Comparison of ENCODE assay signal across 27 cellular contexts in genomic region chr11:37072538-37072937, GRCh38.
DNase-seq lines count a peak whose midpoint lies in the region; ATAC-seq, FAIRE-seq and TF ChIP-seq lines count a peak whose summit lies in the region.
"Had no signal": no experiment of that assay in that cellular context is flagged by ENCODE, and none has a peak within 500 bp of the region (broad histone marks: within the 10 kb centered on the region; RNA-seq: fewer than 3 reads in every experiment).

No MANE protein-coding gene starts in this region.

- H3K27ac ChIP-seq in liver (ENCODE audit: low read depth in 1 of 2, low read length in 2 of 2), result no peak overlapping the region
- H3K27ac ChIP-seq in HepG2 (ENCODE audit: extremely low read length, insufficient read depth, low read length), result no peak overlapping the region
- H3K27ac ChIP-seq in hepatocyte, result no peak overlapping the region
- peak overlapping the region; percentile 9 for H3K27ac ChIP-seq in smooth muscle cell (ENCODE audit: low read depth)
- H3K27ac ChIP-seq: A549; BLaER1 treated with 17β-estradiol and CSF1 and Interleukin-3, amounts not matched to agents 10 nM and 100 nM had no signal

- ATAC-seq in HepG2, result no peak
- no peak for ATAC-seq in GM18867 (IDR thresholded peaks at IDR 0.05; ENCODE audit: unreplicated experiment)
- ATAC-seq: A549 had no signal

- TF ChIP-seq CTCF in liver (IDR thresholded peaks at IDR 0.05; ENCODE audit: low read depth, low read length, missing input control) (no peak), HepG2 (CRISPR knock-in tag; IDR thresholded peaks at IDR 0.05) (no peak), hepatocyte (IDR thresholded peaks at IDR 0.05; ENCODE audit: poor library complexity) (no peak), smooth muscle cell (IDR thresholded peaks at IDR 0.05; ENCODE audit: borderline replicate concordance, insufficient read depth, poor library complexity, severe bottlenecking) (no peak)

- no peaks in the 10 kb centered on the region for H3K27me3 ChIP-seq in liver (ENCODE audit: control insufficient read depth in 4 of 4, insufficient read depth in 4 of 4, low read length in 3 of 4)
- H3K27me3 ChIP-seq in HepG2 (ENCODE audit: control insufficient read depth in 1 of 2, insufficient read depth in 2 of 2, low read length in 2 of 2), result no peaks in the 10 kb centered on the region
- H3K27me3 ChIP-seq in hepatocyte, result no peaks in the 10 kb centered on the region
- H3K27me3 ChIP-seq in smooth muscle cell (ENCODE audit: low read depth), result no peaks in the 10 kb centered on the region
- H3K27me3 ChIP-seq: BE2C; BLaER1 treated with 17β-estradiol and CSF1 and Interleukin-3, amounts not matched to agents 10 nM and 100 nM had no signal

- BruUV-seq in HepG2 (replicated peaks; lab: Mats Ljungman, UMichigan), result no TSS peak

- 28% methylated on average over 1 of the region's 1 CpG for WGBS in liver
- WGBS in HepG2 (ENCODE audit: low lambda C conversion rate), result 0% methylated on average over 1 of the region's 1 CpG
- 34% methylated on average over 1 of the region's 1 CpG for WGBS in hepatocyte (ENCODE audit: low lambda C conversion rate, missing lambda C conversion rate)
- WGBS in smooth muscle cell (ENCODE audit: low lambda C conversion rate), result 19% methylated on average over 1 of the region's 1 CpG

- POLR2A ChIA-PET in HepG2 (lab: Yijun Ruan, JAX), result no interaction called here

- in situ Hi-C loops in HepG2 (cut with HindIII; ENCODE audit: extremely low pct_ligation_motif_present, low pct_unique_long_range_greater_than_20kb), result no loop called here

- no peak for FAIRE-seq in HepG2 (lab: Jason Lieb, UNC)
- FAIRE-seq: A549, D721Med, GM12891, GM18507, H54 had no signal

- no peak for TF ChIP-seq POLR2A in HepG2 (IDR thresholded peaks at IDR 0.05; ENCODE audit: insufficient read depth in 1 of 2, low read depth in 2 of 2, low read length in 2 of 2)

- H3K79me2 ChIP-seq in HepG2 (ENCODE audit: insufficient read depth, low read length), result no peaks in the 10 kb centered on the region
- H3K79me2 ChIP-seq in hepatocyte, result no peaks in the 10 kb centered on the region
- no peaks in the 10 kb centered on the region for H3K79me2 ChIP-seq in smooth muscle cell (ENCODE audit: low read depth)

- H2AFZ ChIP-seq in HepG2 (ENCODE audit: low read length) (no peak overlapping the region), hepatocyte (no peak overlapping the region), smooth muscle cell (ENCODE audit: low read depth) (no peak overlapping the region)

- H3K4me3 ChIP-seq in liver (ENCODE audit: low read depth in 1 of 3, low read length in 3 of 3) (no peak overlapping the region), HepG2 (replicated peaks in 1 of 3; ENCODE audit: insufficient read depth in 1 of 3, low read depth in 2 of 3, low read length in 3 of 3) (no peak overlapping the region), hepatocyte (no peak overlapping the region), smooth muscle cell (no peak overlapping the region)
- H3K4me3 ChIP-seq: A549; BLaER1 treated with 17β-estradiol and CSF1 and Interleukin-3, amounts not matched to agents 10 nM and 100 nM; HAP-1 had no signal

- H3F3A ChIP-seq in smooth muscle cell (ENCODE audit: low read depth), result no peaks in the 10 kb centered on the region

- H3K36me3 ChIP-seq in liver (ENCODE audit: control insufficient read depth in 4 of 4, insufficient read depth in 3 of 4, low read depth in 1 of 4, low read length in 3 of 4), result no peaks in the 10 kb centered on the region
- H3K36me3 ChIP-seq in HepG2 (replicated peaks in 1 of 2; ENCODE audit: control insufficient read depth in 1 of 2, insufficient read depth in 2 of 2, low read length in 2 of 2), result no peaks in the 10 kb centered on the region
- H3K36me3 ChIP-seq in hepatocyte (replicated peaks; ENCODE audit: insufficient read depth, low read depth), result no peaks in the 10 kb centered on the region
- H3K36me3 ChIP-seq in smooth muscle cell (ENCODE audit: low read depth), result no peaks in the 10 kb centered on the region
- H3K36me3 ChIP-seq: BE2C; BLaER1 treated with 17β-estradiol and CSF1 and Interleukin-3, amounts not matched to agents 10 nM and 100 nM; HAP-1 had no signal

- intact Hi-C loops in HepG2 (cut with micrococcal nuclease; ENCODE audit: unreplicated experiment), result no loop called here

- H3K4me1 ChIP-seq in liver (ENCODE audit: control insufficient read depth in 4 of 4, insufficient read depth in 4 of 4, low read length in 3 of 4) (no peaks in the 10 kb centered on the region), HepG2 (ENCODE audit: insufficient read depth, low read length) (no peaks in the 10 kb centered on the region), hepatocyte (ENCODE audit: insufficient read depth) (no peaks in the 10 kb centered on the region), smooth muscle cell (ENCODE audit: low read depth) (no peaks in the 10 kb centered on the region)
- H3K4me1 ChIP-seq: A549; BE2C; BLaER1 treated with 17β-estradiol and CSF1 and Interleukin-3, amounts not matched to agents 10 nM and 100 nM; HAP-1 had no signal

- H3K9me2 ChIP-seq in hepatocyte (replicated peaks; ENCODE audit: insufficient read depth), result no peaks in the 10 kb centered on the region

- TF ChIP-seq RAD21 in liver (IDR thresholded peaks at IDR 0.05) (no peak), HepG2 (CRISPR knock-in tag; IDR thresholded peaks at IDR 0.05) (no peak)

- DNase-seq in HepG2 (ENCODE audit: low spot score) (no peak), amniotic epithelial cell (ENCODE audit: low read depth) (peak; percentile 16), hepatocyte (ENCODE audit: low spot score) (no peak), smooth muscle cell (lab: John Stamatoyannopoulos, UW; ENCODE audit: unreplicated experiment) (no peak), HUDEP-2 (lab: John Stamatoyannopoulos, UW; ENCODE audit: unreplicated experiment in 76 of 76) (no peak)
- no peak for DNase-seq in activated CD4-positive, alpha-beta T cell treated with anti-CD3 and anti-CD28 coated beads, Interleukin-2, amount 50 U/mL, for 48 hours
- DNase-seq: 8988T; ACHN; AML-193; BE2C; CD4-positive, alpha-beta T cell; CD8-positive, alpha-beta memory T cell; DMS 273 treated with DMSO at 0.1 percent for 48 hours; DMS79; EL; GF-D8; GOT3; HFFc6 had no signal

- H3K9ac ChIP-seq in liver (ENCODE audit: low read depth in 1 of 2, low read length in 2 of 2) (no peak overlapping the region), HepG2 (ENCODE audit: insufficient read depth, low read depth, low read length) (no peak overlapping the region), smooth muscle cell (ENCODE audit: low read depth) (no peak overlapping the region)
- H3K9ac ChIP-seq: BLaER1 treated with 17β-estradiol and CSF1 and Interleukin-3, amounts not matched to agents 10 nM and 100 nM had no signal

- H3K4me2 ChIP-seq in HepG2 (ENCODE audit: low read depth, low read length) (no peak overlapping the region), hepatocyte (peak overlapping the region; percentile 3), smooth muscle cell (peak overlapping the region; percentile 67)
- H3K4me2 ChIP-seq: A549; BLaER1 treated with 17β-estradiol and CSF1 and Interleukin-3, amounts not matched to agents 10 nM and 100 nM had no signal

- no peaks in the 10 kb centered on the region for H3K9me3 ChIP-seq in liver (ENCODE audit: control insufficient read depth in 4 of 4, low read length in 3 of 4)
- no peaks in the 10 kb centered on the region for H3K9me3 ChIP-seq in HepG2 (ENCODE audit: low read length)
- no peaks in the 10 kb centered on the region for H3K9me3 ChIP-seq in hepatocyte (ENCODE audit: low read depth)
- H3K9me3 ChIP-seq in smooth muscle cell (replicated peaks; ENCODE audit: low read depth), result no peaks in the 10 kb centered on the region
- H3K9me3 ChIP-seq: A549; BE2C; BLaER1 treated with 17β-estradiol and CSF1 and Interleukin-3, amounts not matched to agents 10 nM and 100 nM; HAP-1 had no signal

- TF ChIP-seq EP300 in HepG2 (IDR thresholded peaks at IDR 0.05; ENCODE audit: low read depth in 2 of 2, low read length in 2 of 2), result no peak
- no peak for TF ChIP-seq EP300 in HepG2 (CRISPR knock-in tag; IDR thresholded peaks at IDR 0.05; ENCODE audit: borderline replicate concordance)

- H4K20me1 ChIP-seq in HepG2 (ENCODE audit: insufficient read depth, low read length) (no peaks in the 10 kb centered on the region), hepatocyte (ENCODE audit: insufficient read depth, poor library complexity, severe bottlenecking) (no peaks in the 10 kb centered on the region), smooth muscle cell (ENCODE audit: low read depth) (no peaks in the 10 kb centered on the region)
- H4K20me1 ChIP-seq: BLaER1 treated with 17β-estradiol and CSF1 and Interleukin-3, amounts not matched to agents 10 nM and 100 nM had no signal

- CTCF ChIA-PET in HepG2 (lab: Yijun Ruan, JAX; ENCODE audit: low intra/inter-chr PET ratio, low total read pairs), result no interaction called here

TF ChIP-seq in liver, 16 proteins besides CTCF, POLR2A, EP300 and RAD21 (continues in another document):
- no peak for TF ChIP-seq ATF3 (IDR thresholded peaks at IDR 0.05)
- TF ChIP-seq JUND (IDR thresholded peaks at IDR 0.05), result no peak
- TF ChIP-seq RXRA (IDR thresholded peaks at IDR 0.05), result peak in 1 of 2 donors; percentile 9
- no peak for TF ChIP-seq MAX (IDR thresholded peaks at IDR 0.05)

TF ChIP-seq in HepG2, 621 proteins besides CTCF, POLR2A, EP300 and RAD21 (continues in another document):
- TF ChIP-seq ZNF230 (CRISPR knock-in tag; IDR thresholded peaks at IDR 0.05), result no peak
- TF ChIP-seq NFE2 (CRISPR knock-in tag; IDR thresholded peaks at IDR 0.05), result no peak
- TF ChIP-seq MXI1 (IDR thresholded peaks at IDR 0.05; ENCODE audit: borderline replicate concordance, low read depth, low read length), result no peak
- TF ChIP-seq ZNF660 (CRISPR knock-in tag; IDR thresholded peaks at IDR 0.05; ENCODE audit: borderline replicate concordance, low read depth), result no peak
- no peak for TF ChIP-seq ZNF605 (CRISPR knock-in tag; IDR thresholded peaks at IDR 0.05)
